ENCODE assay signal across 19 cellular contexts in the genomic region with DNA sequence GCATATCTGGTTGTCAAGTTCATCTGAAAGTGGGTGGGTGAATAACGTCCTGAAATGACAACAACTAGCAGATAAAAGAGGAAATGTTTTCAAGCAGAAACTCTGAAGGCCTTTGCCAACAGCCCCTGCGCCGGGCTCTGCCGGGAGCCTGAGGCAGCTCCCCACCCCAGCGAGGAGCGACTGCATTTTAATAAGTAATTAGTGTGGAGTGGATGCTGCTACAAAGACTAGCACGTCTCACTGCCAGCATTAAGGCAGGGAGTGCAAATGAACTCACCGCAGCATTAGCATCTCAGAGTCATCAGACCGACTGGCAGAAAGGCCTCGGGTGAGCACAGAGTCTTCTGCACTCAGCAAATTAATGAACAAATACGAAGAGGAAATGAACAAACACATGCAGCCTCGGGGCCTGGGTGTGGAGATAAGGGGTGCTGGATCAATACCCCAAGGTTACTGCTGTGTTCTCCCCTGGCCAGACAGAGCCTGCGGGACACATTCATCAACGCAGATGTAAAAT.
DNase-seq lines count a peak whose midpoint lies in the region; ATAC-seq lines count a peak whose summit lies in the region.
"Had no signal": no experiment of that assay in that cellular context is flagged by ENCODE, and none has a peak within 500 bp of the region (broad histone marks: within the 10 kb centered on the region; RNA-seq: fewer than 3 reads in every experiment).

No MANE protein-coding gene starts in this region.

- no peaks in the 10 kb centered on the region for H3K36me3 Mint-ChIP-seq in activated naive CD4-positive, alpha-beta T cell treated with anti-CD3 and anti-CD28 coated beads, Interleukin-2, amount 50 U/mL, for 72 hours
- H3K36me3 Mint-ChIP-seq in activated naive CD4-positive, alpha-beta T cell treated with anti-CD3 and anti-CD28 coated beads, Interleukin-2, amount 10 ng/mL, durations not matched to agents 7 days and 5 days, result no peaks in the 10 kb centered on the region
- H3K36me3 Mint-ChIP-seq in T-helper 17 cell (ENCODE audit: low read depth), result peaks cover 5% of the 10 kb centered on the region
- H3K36me3 Mint-ChIP-seq in stimulated activated naive B cell treated with anti-CD40 and anti-IgM and Interleukin-4, amounts not matched to agents 10 μg/mL and 1 μg/mL and 100 μg/mL, for 72 hours, result peaks cover 40 to 61% of the 10 kb centered on the region in 2 donors

- CTCF ChIA-PET in activated naive CD4-positive, alpha-beta T cell treated with anti-CD3 and anti-CD28 coated beads, Interleukin-2, amount 10 ng/mL, durations not matched to agents 7 days and 5 days (lab: Charles Lee), result no interaction called here

- no peak for DNase-seq in activated naive CD4-positive, alpha-beta T cell treated with anti-CD3 and anti-CD28 coated beads, Interleukin-2, amount 50 U/mL, for 72 hours (ENCODE audit: low spot score in 2 of 2)
- DNase-seq in activated naive CD4-positive, alpha-beta T cell treated with anti-CD3 and anti-CD28 coated beads, Interleukin-2, amount 10 ng/mL, durations not matched to agents 7 days and 5 days, result no peak
- DNase-seq in T-helper 17 cell, result no peak
- peak; percentile 42 for DNase-seq in medulla oblongata (ENCODE audit: extremely low spot score)
- DNase-seq in stimulated activated naive B cell treated with anti-CD40 and anti-IgM and Interleukin-4, amounts not matched to agents 10 μg/mL and 1 μg/mL and 100 μg/mL, for 72 hours, result no peak
- DNase-seq in middle frontal gyrus (ENCODE audit: extremely low spot score, low spot score), result no peak
- no peak for DNase-seq in DMS153 treated with DMSO at 0.1 percent for 48 hours (lab: John Stamatoyannopoulos, UW; ENCODE audit: unreplicated experiment)
- no peak for DNase-seq in superior temporal gyrus (ENCODE audit: extremely low spot score)
- DNase-seq: activated CD4-positive, alpha-beta T cell treated with anti-CD3 and anti-CD28 coated beads, Interleukin-2, amount 50 U/mL, for 48 hours; brain microvascular endothelial cell; C1 segment of cervical spinal cord; HFFc6; KBM-7; MM.1S; NCI-H2081; NCI-H446; nephron progenitor cell had no signal

- peaks cover 0 to 3% of the 10 kb centered on the region in 2 donors for H3K9me3 Mint-ChIP-seq in activated naive CD4-positive, alpha-beta T cell treated with anti-CD3 and anti-CD28 coated beads, Interleukin-2, amount 50 U/mL, for 72 hours
- no peaks in the 10 kb centered on the region for H3K9me3 Mint-ChIP-seq in activated naive CD4-positive, alpha-beta T cell treated with anti-CD3 and anti-CD28 coated beads, Interleukin-2, amount 10 ng/mL, durations not matched to agents 7 days and 5 days
- H3K9me3 Mint-ChIP-seq in stimulated activated naive B cell treated with anti-CD40 and anti-IgM and Interleukin-4, amounts not matched to agents 10 μg/mL and 1 μg/mL and 100 μg/mL, for 72 hours, result peaks cover 1 to 3% of the 10 kb centered on the region in 2 donors
- H3K9me3 Mint-ChIP-seq: HFFc6 had no signal

- H3K9me3 ChIP-seq in T-helper 17 cell (ENCODE audit: control insufficient read depth, low read length, poor library complexity, severe bottlenecking), result no peaks in the 10 kb centered on the region
- H3K9me3 ChIP-seq: suprapubic skin, vagina had no signal

- ATAC-seq in activated naive CD4-positive, alpha-beta T cell treated with anti-CD3 and anti-CD28 coated beads, Interleukin-2, amount 50 U/mL, for 72 hours, result no peak
- ATAC-seq in T-helper 17 cell, result no peak
- ATAC-seq in stimulated activated naive B cell treated with anti-CD40 and anti-IgM and Interleukin-4, amounts not matched to agents 10 μg/mL and 1 μg/mL and 100 μg/mL, for 72 hours (replicated peaks), result peak; percentile 60 to 61

- H3K4me1 Mint-ChIP-seq in activated naive CD4-positive, alpha-beta T cell treated with anti-CD3 and anti-CD28 coated beads, Interleukin-2, amount 10 ng/mL, durations not matched to agents 7 days and 5 days, result no peaks in the 10 kb centered on the region
- H3K4me1 Mint-ChIP-seq in T-helper 17 cell, result peaks cover 3% of the 10 kb centered on the region
- H3K4me1 Mint-ChIP-seq in stimulated activated naive B cell treated with anti-CD40 and anti-IgM and Interleukin-4, amounts not matched to agents 10 μg/mL and 1 μg/mL and 100 μg/mL, for 72 hours, result peaks cover 49 to 79% of the 10 kb centered on the region in 2 donors

- H3K4me3 Mint-ChIP-seq in activated naive CD4-positive, alpha-beta T cell treated with anti-CD3 and anti-CD28 coated beads, Interleukin-2, amount 10 ng/mL, durations not matched to agents 7 days and 5 days, result no peak overlapping the region
- H3K4me3 Mint-ChIP-seq in T-helper 17 cell, result no peak overlapping the region
- peak overlapping the region; percentile 19 to 63 for H3K4me3 Mint-ChIP-seq in stimulated activated naive B cell treated with anti-CD40 and anti-IgM and Interleukin-4, amounts not matched to agents 10 μg/mL and 1 μg/mL and 100 μg/mL, for 72 hours
- H3K4me3 Mint-ChIP-seq: HFFc6, nephron progenitor cell had no signal

- H3K27me3 Mint-ChIP-seq in activated naive CD4-positive, alpha-beta T cell treated with anti-CD3 and anti-CD28 coated beads, Interleukin-2, amount 10 ng/mL, durations not matched to agents 7 days and 5 days, result no peaks in the 10 kb centered on the region
- H3K27me3 Mint-ChIP-seq in T-helper 17 cell, result no peaks in the 10 kb centered on the region
- no peaks in the 10 kb centered on the region for H3K27me3 Mint-ChIP-seq in stimulated activated naive B cell treated with anti-CD40 and anti-IgM and Interleukin-4, amounts not matched to agents 10 μg/mL and 1 μg/mL and 100 μg/mL, for 72 hours

- peak overlapping the region; percentile 8 to 79 for H3K27ac Mint-ChIP-seq in activated naive CD4-positive, alpha-beta T cell treated with anti-CD3 and anti-CD28 coated beads, Interleukin-2, amount 50 U/mL, for 72 hours
- no peak overlapping the region for H3K27ac Mint-ChIP-seq in activated naive CD4-positive, alpha-beta T cell treated with anti-CD3 and anti-CD28 coated beads, Interleukin-2, amount 10 ng/mL, durations not matched to agents 7 days and 5 days
- H3K27ac Mint-ChIP-seq in T-helper 17 cell, result peak overlapping the region; percentile 11
- H3K27ac Mint-ChIP-seq in stimulated activated naive B cell treated with anti-CD40 and anti-IgM and Interleukin-4, amounts not matched to agents 10 μg/mL and 1 μg/mL and 100 μg/mL, for 72 hours, result peak overlapping the region; percentile 62
- H3K27ac Mint-ChIP-seq: HFFc6, nephron progenitor cell had no signal

Comparison
In these comparisons a context has a peak if more than half of its experiments do, and no peak if none do; other contexts are left out.
1. ATAC-seq: peak in stimulated activated naive B cell treated with anti-CD40 and anti-IgM and Interleukin-4, amounts not matched to agents 10 μg/mL and 1 μg/mL and 100 μg/mL, for 72 hours (2 of 2); none in activated naive CD4-positive, alpha-beta T cell treated with anti-CD3 and anti-CD28 coated beads, Interleukin-2, amount 50 U/mL, for 72 hours (0 of 2) and T-helper 17 cell (single experiment).
2. H3K4me3 Mint-ChIP-seq: peak in stimulated activated naive B cell treated with anti-CD40 and anti-IgM and Interleukin-4, amounts not matched to agents 10 μg/mL and 1 μg/mL and 100 μg/mL, for 72 hours (2 of 2); none in activated naive CD4-positive, alpha-beta T cell treated with anti-CD3 and anti-CD28 coated beads, Interleukin-2, amount 10 ng/mL, durations not matched to agents 7 days and 5 days (single experiment) and T-helper 17 cell (single experiment).